In the genomic region with DNA sequence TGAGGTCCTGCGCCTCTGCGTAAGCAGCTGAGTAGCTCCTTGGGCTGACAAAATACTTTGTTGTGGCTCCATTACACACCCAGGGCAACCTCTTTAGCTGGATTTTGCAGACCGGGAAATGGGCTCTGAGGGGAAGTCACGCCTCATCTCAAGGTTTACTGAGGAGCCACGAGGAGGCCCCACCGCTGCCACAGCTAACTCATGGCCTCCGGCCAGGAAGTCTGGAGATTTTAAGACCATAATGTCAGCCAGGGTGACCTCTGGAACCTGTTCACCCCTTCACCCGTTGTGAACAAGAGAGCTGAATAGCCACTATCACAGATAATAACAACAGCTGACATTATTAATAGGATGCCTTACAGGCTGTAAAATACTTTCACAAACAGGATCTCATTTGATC, we compare ENCODE assay signal across 24 cellular contexts.
"Had no signal": no experiment of that assay in that cellular context is flagged by ENCODE, and none has a peak within 500 bp of the region (broad histone marks: within the 10 kb centered on the region; RNA-seq: fewer than 3 reads in every experiment).

No MANE protein-coding gene starts in this region.

- H2AFZ ChIP-seq: neural progenitor cell had no signal

- H3K4me3 Mint-ChIP-seq: activated CD4-positive, alpha-beta memory T cell treated with anti-CD3 and anti-CD28 coated beads for 36 hours; activated naive CD4-positive, alpha-beta T cell treated with anti-CD3 and anti-CD28 coated beads, Interleukin-2, amount 10 ng/mL, durations not matched to agents 7 days and 5 days; activated T-cell treated with anti-CD3 and anti-CD28 coated beads, Interleukin-2, amount 50 U/mL, for 72 hours; naive thymus-derived CD8-positive, alpha-beta T cell; neural progenitor cell; stimulated activated memory B cell treated with anti-CD40 and anti-IgM and Interleukin-4, amounts not matched to agents 10 μg/mL and 1 μg/mL and 100 μg/mL, for 72 hours; T-helper 17 cell had no signal

- FAIRE-seq: bronchial epithelial cell, keratinocyte, small intestine had no signal

- H3K36me3 Mint-ChIP-seq: activated CD4-positive, alpha-beta memory T cell treated with anti-CD3 and anti-CD28 coated beads for 36 hours; activated naive CD4-positive, alpha-beta T cell treated with anti-CD3 and anti-CD28 coated beads, Interleukin-2, amount 10 ng/mL, durations not matched to agents 7 days and 5 days; naive thymus-derived CD8-positive, alpha-beta T cell; neural progenitor cell; stimulated activated memory B cell treated with anti-CD40 and anti-IgM and Interleukin-4, amounts not matched to agents 10 μg/mL and 1 μg/mL and 100 μg/mL, for 72 hours had no signal

- H3K4me3 ChIP-seq: coronary artery, heart right ventricle, lower lobe of right lung, neural progenitor cell, prostate gland, right atrium auricular region, stomach, suprapubic skin, tibial nerve had no signal

- H3K4me1 Mint-ChIP-seq: activated naive CD4-positive, alpha-beta T cell treated with anti-CD3 and anti-CD28 coated beads, Interleukin-2, amount 10 ng/mL, durations not matched to agents 7 days and 5 days; naive thymus-derived CD8-positive, alpha-beta T cell; stimulated activated memory B cell treated with anti-CD40 and anti-IgM and Interleukin-4, amounts not matched to agents 10 μg/mL and 1 μg/mL and 100 μg/mL, for 72 hours; T-helper 17 cell had no signal

- ATAC-seq: activated T-cell treated with anti-CD3 and anti-CD28 coated beads, Interleukin-2, amount 50 U/mL, for 72 hours; heart right ventricle; left colon; naive thymus-derived CD8-positive, alpha-beta T cell; stimulated activated memory B cell treated with anti-CD40 and anti-IgM and Interleukin-4, amounts not matched to agents 10 μg/mL and 1 μg/mL and 100 μg/mL, for 72 hours; T-helper 17 cell had no signal

- H3K36me3 ChIP-seq: heart right ventricle, lower lobe of right lung, neural progenitor cell, prostate gland, right atrium auricular region, stomach, suprapubic skin, tibial nerve had no signal

- H3K9ac ChIP-seq: neural progenitor cell had no signal

- H3K27me3 ChIP-seq: heart right ventricle, neural progenitor cell, right atrium auricular region, stomach, suprapubic skin, tibial nerve had no signal

- DNase-seq: activated CD4-positive, alpha-beta memory T cell treated with anti-CD3 and anti-CD28 coated beads for 36 hours; activated CD4-positive, alpha-beta T cell treated with anti-CD3 and anti-CD28 coated beads for 48 hours; activated effector memory CD4-positive, alpha-beta T cell treated with Interleukin-2 at 50 U/mL for 16 hours; activated naive CD4-positive, alpha-beta T cell treated with anti-CD3 and anti-CD28 coated beads, Interleukin-2, amount 10 ng/mL, durations not matched to agents 7 days and 5 days; activated T-cell treated with anti-CD3 and anti-CD28 coated beads, Interleukin-2, amount 50 U/mL, for 72 hours; amygdala; cerebellar nuclear complex; heart right ventricle; lower lobe of right lung; naive thymus-derived CD8-positive, alpha-beta T cell; small intestine; stimulated activated CD4-positive, alpha-beta T cell treated with anti-CD3 and anti-CD28 coated beads, Interleukin-2, amount 100 ng/mL, for 24 hours; stomach; T-helper 17 cell had no signal

- H3K27ac Mint-ChIP-seq: activated CD4-positive, alpha-beta memory T cell treated with anti-CD3 and anti-CD28 coated beads for 36 hours; activated naive CD4-positive, alpha-beta T cell treated with anti-CD3 and anti-CD28 coated beads, Interleukin-2, amount 10 ng/mL, durations not matched to agents 7 days and 5 days; activated T-cell treated with anti-CD3 and anti-CD28 coated beads, Interleukin-2, amount 50 U/mL, for 72 hours; naive thymus-derived CD8-positive, alpha-beta T cell; neural progenitor cell; stimulated activated memory B cell treated with anti-CD40 and anti-IgM and Interleukin-4, amounts not matched to agents 10 μg/mL and 1 μg/mL and 100 μg/mL, for 72 hours; T-helper 17 cell had no signal

- H3K4me2 ChIP-seq: neural progenitor cell had no signal

- H3K4me1 ChIP-seq: heart right ventricle, lower lobe of right lung, prostate gland, right atrium auricular region, stomach, suprapubic skin, tibial nerve had no signal

- H3K9me3 ChIP-seq: lower lobe of right lung, prostate gland, right atrium auricular region, suprapubic skin, tibial nerve had no signal

- H3K27ac ChIP-seq: coronary artery, heart right ventricle, lower lobe of right lung, neural progenitor cell, prostate gland, right atrium auricular region, stomach, suprapubic skin, tibial nerve had no signal

- H3K9me3 Mint-ChIP-seq: activated CD4-positive, alpha-beta memory T cell treated with anti-CD3 and anti-CD28 coated beads for 36 hours; activated naive CD4-positive, alpha-beta T cell treated with anti-CD3 and anti-CD28 coated beads, Interleukin-2, amount 10 ng/mL, durations not matched to agents 7 days and 5 days; activated T-cell treated with anti-CD3 and anti-CD28 coated beads, Interleukin-2, amount 50 U/mL, for 72 hours; neural progenitor cell; stimulated activated memory B cell treated with anti-CD40 and anti-IgM and Interleukin-4, amounts not matched to agents 10 μg/mL and 1 μg/mL and 100 μg/mL, for 72 hours had no signal
